8 cellular contexts compared by ENCODE assay signal in genomic region chr10:80498039-80498832, GRCh38. TPM values are rescaled to one million over a fixed set of nuclear protein-coding genes. Genes with fewer than 3 reads are reported as not detected.
DNase-seq lines count a peak whose midpoint lies in the region; ATAC-seq and TF ChIP-seq lines count a peak whose summit lies in the region.

No MANE protein-coding gene starts in this region.

- CTCF ChIA-PET in activated CD4-positive, alpha-beta T cell treated with anti-CD3 and anti-CD28 coated beads, Interleukin-2, amount 10 ng/mL, durations not matched to agents 7 days and 5 days (lab: Charles Lee) = interaction anchor here (0.6 to 9.8 kb wide), 17 partner anchors 7 to 118 kb away, joined by 3 to 118 read pairs (median 5); partner anchors contain the start of gene PRXL2A

- no peak overlapping the region for H3K9ac ChIP-seq in mucosa of rectum (ENCODE audit: low read depth in 1 of 2, low read length in 2 of 2)

- intact Hi-C loops in tibial artery (cut with DNase I; ENCODE audit: low total_unique reads) = no loop called here

- H3K9me3 Mint-ChIP-seq in activated CD4-positive, alpha-beta T cell treated with anti-CD3 and anti-CD28 coated beads, Interleukin-2, amount 10 ng/mL, durations not matched to agents 7 days and 5 days = peaks cover 5% of the 10 kb centered on the region
- H3K9me3 Mint-ChIP-seq in central memory CD8-positive, alpha-beta T cell = peaks cover 7% of the 10 kb centered on the region

- H3K4me1 ChIP-seq in mucosa of rectum (ENCODE audit: control insufficient read depth in 2 of 2, insufficient read depth in 2 of 2, low read length in 2 of 2) (peaks cover 45 to 49% of the 10 kb centered on the region in 2 donors), tibial artery (peaks cover 5 to 79% (median 57%) of the 10 kb centered on the region in 4 donors)

- H3K27me3 ChIP-seq in mucosa of rectum (ENCODE audit: control insufficient read depth in 2 of 2, insufficient read depth in 2 of 2, low read length in 2 of 2) (no peaks in the 10 kb centered on the region), tibial artery (no peaks in the 10 kb centered on the region)

- POLR2A ChIA-PET in activated CD4-positive, alpha-beta T cell treated with anti-CD3 and anti-CD28 coated beads, Interleukin-2, amount 10 ng/mL, durations not matched to agents 7 days and 5 days (lab: Charles Lee) = interaction anchor here (1.0 to 1.7 kb wide), 2 partner anchors 26 to 42 kb away, joined by 3 to 6 read pairs; no protein-coding TSS in a partner anchor

- H3K4me3 ChIP-seq in mucosa of rectum (ENCODE audit: low read length in 2 of 2) (no peak overlapping the region), tibial artery (no peak overlapping the region)

- ATAC-seq in central memory CD8-positive, alpha-beta T cell (replicated peaks; ENCODE audit: extremely low read depth, poor library complexity, severe bottlenecking) = peak; percentile 12
- no peak for ATAC-seq in GM19395 (IDR thresholded peaks at IDR 0.05; ENCODE audit: unreplicated experiment)

- H3K36me3 ChIP-seq in mucosa of rectum (ENCODE audit: control insufficient read depth in 2 of 2, insufficient read depth in 2 of 2, low read length in 2 of 2) (peaks cover 0 to 10% of the 10 kb centered on the region in 2 donors), tibial artery (no peaks in the 10 kb centered on the region)

- H3K4me3 Mint-ChIP-seq in activated CD4-positive, alpha-beta T cell treated with anti-CD3 and anti-CD28 coated beads, Interleukin-2, amount 10 ng/mL, durations not matched to agents 7 days and 5 days = peak overlapping the region; percentile 40
- peak overlapping the region; percentile 58 for H3K4me3 Mint-ChIP-seq in central memory CD8-positive, alpha-beta T cell

- peaks cover 82% of the 10 kb centered on the region for H3K36me3 Mint-ChIP-seq in activated CD4-positive, alpha-beta T cell treated with anti-CD3 and anti-CD28 coated beads, Interleukin-2, amount 10 ng/mL, durations not matched to agents 7 days and 5 days (ENCODE audit: low read depth)
- peaks cover 23% of the 10 kb centered on the region for H3K36me3 Mint-ChIP-seq in central memory CD8-positive, alpha-beta T cell (ENCODE audit: insufficient read depth)

- H3K4me1 Mint-ChIP-seq in activated CD4-positive, alpha-beta T cell treated with anti-CD3 and anti-CD28 coated beads, Interleukin-2, amount 10 ng/mL, durations not matched to agents 7 days and 5 days = peaks cover 98% of the 10 kb centered on the region
- peaks cover 98% of the 10 kb centered on the region for H3K4me1 Mint-ChIP-seq in central memory CD8-positive, alpha-beta T cell

- H3K27me3 Mint-ChIP-seq in activated CD4-positive, alpha-beta T cell treated with anti-CD3 and anti-CD28 coated beads, Interleukin-2, amount 10 ng/mL, durations not matched to agents 7 days and 5 days = no peaks in the 10 kb centered on the region
- no peaks in the 10 kb centered on the region for H3K27me3 Mint-ChIP-seq in central memory CD8-positive, alpha-beta T cell

- H3K27ac Mint-ChIP-seq in activated CD4-positive, alpha-beta T cell treated with anti-CD3 and anti-CD28 coated beads, Interleukin-2, amount 10 ng/mL, durations not matched to agents 7 days and 5 days = peak overlapping the region; percentile 89
- H3K27ac Mint-ChIP-seq in central memory CD8-positive, alpha-beta T cell (ENCODE audit: low read depth) = peak overlapping the region; percentile 94

- H3K27ac ChIP-seq in mucosa of rectum (ENCODE audit: low read depth in 2 of 2, low read length in 2 of 2) = peak overlapping the region; percentile 13 to 76
- H3K27ac ChIP-seq in tibial artery = peak overlapping the region; percentile 51 to 62

- DNase-seq in activated CD4-positive, alpha-beta T cell treated with anti-CD3 and anti-CD28 coated beads, Interleukin-2, amount 10 ng/mL, durations not matched to agents 7 days and 5 days = no peak
- no peak for DNase-seq in activated CD4-positive, alpha-beta T cell treated with anti-CD3 and anti-CD28 coated beads, Interleukin-2, amount 50 U/mL, for 1 hour
- no peak for DNase-seq in central memory CD8-positive, alpha-beta T cell (ENCODE audit: low spot score in 2 of 2)
- DNase-seq in tibial artery (no peak), NK-92 (lab: John Stamatoyannopoulos, UW; ENCODE audit: unreplicated experiment) (no peak), epidermal melanocyte (ENCODE audit: insufficient read length, low spot score) (no peak)

- H3K9me3 ChIP-seq in mucosa of rectum (ENCODE audit: control insufficient read depth in 2 of 2, low read length in 2 of 2) = no peaks in the 10 kb centered on the region
- no peaks in the 10 kb centered on the region for H3K9me3 ChIP-seq in tibial artery

- TF ChIP-seq CTCF in tibial artery (IDR thresholded peaks at IDR 0.05) = no peak

RNA-seq across cellular contexts. Expression of gene SH2D4B, which starts 39.5 kb away (rescaled TPM):
- under 1 TPM; 0.07 to 0.10 TPM for total RNA-seq in activated CD4-positive, alpha-beta T cell treated with anti-CD3 and anti-CD28 coated beads, Interleukin-2, amount 10 ng/mL, durations not matched to agents 7 days and 5 days

RNA-seq across cellular contexts. Expression of gene TSPAN14, which starts 44.1 kb away (rescaled TPM):
- total RNA-seq in activated CD4-positive, alpha-beta T cell treated with anti-CD3 and anti-CD28 coated beads, Interleukin-2, amount 10 ng/mL, durations not matched to agents 7 days and 5 days = 100 to 1,000 TPM; 127 to 143 TPM
